Comparison of ENCODE assay signal across 8 cellular contexts in genomic region chr4:5824635-5825034, GRCh38.
DNase-seq lines count a peak whose midpoint lies in the region; ATAC-seq, FAIRE-seq and TF ChIP-seq lines count a peak whose summit lies in the region.

No MANE protein-coding gene starts in this region.

- H4K20me1 ChIP-seq in OCI-LY7 (ENCODE audit: insufficient read depth, low read length), result no peaks in the 10 kb centered on the region

- no peak overlapping the region for H2AFZ ChIP-seq in OCI-LY7 (ENCODE audit: low read length)

- H3K4me1 ChIP-seq in A549, result no peaks in the 10 kb centered on the region
- no peaks in the 10 kb centered on the region for H3K4me1 ChIP-seq in OCI-LY7 (ENCODE audit: insufficient read depth, low read length, poor library complexity, severe bottlenecking)

- H3K9me3 ChIP-seq in A549 (no peaks in the 10 kb centered on the region), OCI-LY7 (ENCODE audit: low read length) (no peaks in the 10 kb centered on the region)

- CTCF ChIA-PET in A549 (lab: Yijun Ruan, JAX) (interaction anchor here (1.3 to 1.5 kb wide), 2 partner anchors 67 to 75 kb away, joined by 3 read pairs; no protein-coding TSS in a partner anchor), OCI-LY7 (lab: Charles Lee; ENCODE audit: unreplicated experiment) (no interaction called here)

- no peak for TF ChIP-seq EP300 in A549 (IDR thresholded peaks at IDR 0.05)

- H3K79me2 ChIP-seq in OCI-LY7 (ENCODE audit: insufficient read depth, low read depth, low read length), result no peaks in the 10 kb centered on the region

- H3K4me3 ChIP-seq in A549 (no peak overlapping the region), GM06990 (replicated peaks; ENCODE audit: low read depth, low read length) (no peak overlapping the region), OCI-LY7 (ENCODE audit: low read depth, low read length, poor library complexity, severe bottlenecking) (no peak overlapping the region), fibroblast of the aortic adventitia (ENCODE audit: low read depth, low read length) (no peak overlapping the region)

- H3K27me3 ChIP-seq in GM06990 (replicated peaks; ENCODE audit: control insufficient read depth, insufficient read depth, low read length), result no peaks in the 10 kb centered on the region

- H3K9me2 ChIP-seq in OCI-LY7 (ENCODE audit: insufficient read depth, low read length), result no peaks in the 10 kb centered on the region

- H3K27ac ChIP-seq in A549, result no peak overlapping the region
- H3K27ac ChIP-seq in OCI-LY7 (ENCODE audit: low read depth, low read length, poor library complexity, severe bottlenecking), result no peak overlapping the region

- H3K4me2 ChIP-seq in A549 (no peak overlapping the region), OCI-LY7 (ENCODE audit: low read length) (no peak overlapping the region)

- no peak for TF ChIP-seq POLR2A in A549 (IDR thresholded peaks at IDR 0.05; ENCODE audit: low read length)

- peak in 1 of 2 experiments; percentile 72; a peak in 3 of 6 replicates for ATAC-seq in A549
- no peak for ATAC-seq in HG02763 (IDR thresholded peaks at IDR 0.05; ENCODE audit: unreplicated experiment)
- ATAC-seq in GM18868 (IDR thresholded peaks at IDR 0.05; ENCODE audit: unreplicated experiment), result no peak

- WGBS in A549 (ENCODE audit: missing lambda C conversion rate), result 59% methylated on average over 6 of the region's 6 CpGs

- H3K36me3 ChIP-seq in GM06990 (ENCODE audit: control insufficient read depth, insufficient read depth, low read length), result 0 out of 2 replicates have a peak, but pooled peaks cover 1% of the 10 kb centered on the region
- no peaks in the 10 kb centered on the region for H3K36me3 ChIP-seq in OCI-LY7 (ENCODE audit: insufficient read depth, low read length)

- TF ChIP-seq CTCF in A549 (IDR thresholded peaks at IDR 0.05) (peak; percentile 43), GM06990 (IDR thresholded peaks at IDR 0.05; ENCODE audit: insufficient read depth, low read length, poor library complexity, severe bottlenecking) (peak; percentile 58), OCI-LY7 (conservative IDR thresholded peaks at IDR 0.05; ENCODE audit: low read length) (peak; percentile 76), fibroblast of the aortic adventitia (IDR thresholded peaks at IDR 0.05; ENCODE audit: insufficient read depth, low read length) (peak; percentile 65)

- DNase-seq in A549 (ENCODE audit: low read depth in 1 of 2, low spot score in 1 of 2) (peak; percentile 44 to 45), GM06990 (ENCODE audit: extremely low read depth, insufficient read length) (no peak), OCI-LY7 (ENCODE audit: low spot score) (peak; percentile 8), fibroblast of the aortic adventitia (ENCODE audit: low read depth) (peak; percentile 61)
- DNase-seq in NK-92 treated with Interleukin-12 subunit alpha and Interleukin-12 subunit beta, amount 100 ng/mL, for 24 hours (lab: John Stamatoyannopoulos, UW), result no peak
- no peak for DNase-seq in activated CD8-positive, alpha-beta memory T cell treated with anti-CD3 and anti-CD28 coated beads for 24 hours

- peak; percentile 35 to 54; a peak in 4 of 5 replicates for TF ChIP-seq RAD21 in A549 (conservative IDR thresholded peaks at IDR 0.05 in 1 of 2, IDR thresholded peaks at IDR 0.05 in 1 of 2)

- no TSS peak for BruUV-seq in OCI-LY7 (replicated peaks; lab: Mats Ljungman, UMichigan)

- POLR2A ChIA-PET in A549 (lab: Yijun Ruan, JAX) (no interaction called here), OCI-LY7 (lab: Charles Lee) (no interaction called here)

- intact Hi-C loops in OCI-LY7 (cut with micrococcal nuclease; ENCODE audit: unreplicated experiment), result no loop called here

- no peak for FAIRE-seq in A549 (lab: Jason Lieb, UNC)

TF ChIP-seq in A549, 52 proteins besides CTCF, POLR2A, EP300 and RAD21:
- TF ChIP-seq NFE2L2 (conservative IDR thresholded peaks at IDR 0.05; ENCODE audit: low read length), result no peak
- TF ChIP-seq ATOH8 (CRISPR knock-in tag; IDR thresholded peaks at IDR 0.05; ENCODE audit: low read depth), result no peak
- no peak for TF ChIP-seq TP53 (CRISPR knock-in tag; IDR thresholded peaks at IDR 0.05)
- peak; percentile 28; the same call in 1 of the 3 replicates for TF ChIP-seq SMC3 (IDR thresholded peaks at IDR 0.05)

Comparison
In these comparisons a context has a peak if more than half of its experiments do, and no peak if none do; other contexts are left out.
1. DNase-seq: peak in A549 (2 of 2), OCI-LY7 (single experiment) and fibroblast of the aortic adventitia (single experiment); none in GM06990 (single experiment), NK-92 treated with Interleukin-12 subunit alpha and Interleukin-12 subunit beta, amount 100 ng/mL, for 24 hours (single experiment) and activated CD8-positive, alpha-beta memory T cell treated with anti-CD3 and anti-CD28 coated beads for 24 hours (single experiment).
2. Peak in every context shown above with its lines, with median percentiles within 50 percentile points of each other: CTCF ChIP-seq.